ENCODE assay signal across 18 cellular contexts in genomic region chr13:94007072-94007471, GRCh38.
DNase-seq lines count a peak whose midpoint lies in the region; FAIRE-seq and TF ChIP-seq lines count a peak whose summit lies in the region.
"Had no signal": no experiment of that assay in that cellular context is flagged by ENCODE, and none has a peak within 500 bp of the region (broad histone marks: within the 10 kb centered on the region; RNA-seq: fewer than 3 reads in every experiment).

No MANE protein-coding gene starts in this region.

- no peaks in the 10 kb centered on the region for H3K9me3 ChIP-seq in HAP-1
- H3K9me3 ChIP-seq: BLaER1, Caco-2 had no signal

- no peaks in the 10 kb centered on the region for H3K36me3 ChIP-seq in HAP-1 (replicated peaks)
- H3K36me3 ChIP-seq: BLaER1 had no signal

- H3K4me1 Mint-ChIP-seq in glutamatergic neuron (ENCODE audit: low read depth, unreplicated experiment), result no peaks in the 10 kb centered on the region
- H3K4me1 Mint-ChIP-seq: B cell; CD4-positive, CD25-positive, alpha-beta regulatory T cell had no signal

- H3K4me3 ChIP-seq in HAP-1, result no peak overlapping the region
- H3K4me3 ChIP-seq: BLaER1 had no signal

- H3K27ac Mint-ChIP-seq in glutamatergic neuron (ENCODE audit: unreplicated experiment), result no peak overlapping the region
- H3K27ac Mint-ChIP-seq: B cell; CD4-positive, CD25-positive, alpha-beta regulatory T cell; CD8-positive, alpha-beta T cell; HFFc6 had no signal

- no peak overlapping the region for H3K4me3 Mint-ChIP-seq in glutamatergic neuron (ENCODE audit: unreplicated experiment)
- H3K4me3 Mint-ChIP-seq: B cell; CD4-positive, CD25-positive, alpha-beta regulatory T cell; CD8-positive, alpha-beta T cell; HFFc6 had no signal

- no peaks in the 10 kb centered on the region for H3K4me1 ChIP-seq in HAP-1
- H3K4me1 ChIP-seq: BLaER1, Caco-2 had no signal

- H3K27me3 ChIP-seq in HAP-1 (ENCODE audit: low read depth), result no peaks in the 10 kb centered on the region
- H3K27me3 ChIP-seq: BLaER1 had no signal

- H3K9me3 Mint-ChIP-seq in glutamatergic neuron (ENCODE audit: unreplicated experiment), result no peaks in the 10 kb centered on the region
- H3K9me3 Mint-ChIP-seq: CD4-positive, CD25-positive, alpha-beta regulatory T cell; CD8-positive, alpha-beta T cell; HFFc6 had no signal

- DNase-seq in H54 (ENCODE audit: insufficient read length, low spot score) (no peak), amniotic epithelial cell (ENCODE audit: low read depth) (peak; percentile 63), kidney tubule cell (ENCODE audit: low spot score) (peak; percentile 61), HAP-1 (ENCODE audit: low spot score in 2 of 2) (no peak), glutamatergic neuron (no peak), NCI-H748 treated with DMSO at 0.1 percent for 48 hours (lab: John Stamatoyannopoulos, UW) (no peak)
- DNase-seq: Caco-2; CD4-positive, CD25-positive, alpha-beta regulatory T cell; CD8-positive, alpha-beta T cell; DMS153; DND-41; GOT3; H7; HFFc6 had no signal

- in situ Hi-C loops in HAP-1 (cut with MboI; ENCODE audit: low sequenced_read_pairs), result no loop called here

- no peak for TF ChIP-seq POLR2A in H54 (IDR thresholded peaks at IDR 0.05; ENCODE audit: low read depth, low read length)

- FAIRE-seq in H54 (lab: Jason Lieb, UNC), result peak; percentile 62
- FAIRE-seq: G401.6, GM12892 had no signal

- H3K36me3 Mint-ChIP-seq in glutamatergic neuron (ENCODE audit: unreplicated experiment), result no peaks in the 10 kb centered on the region
- H3K36me3 Mint-ChIP-seq: CD4-positive, CD25-positive, alpha-beta regulatory T cell; CD8-positive, alpha-beta T cell had no signal

- no peak for TF ChIP-seq CTCF in glutamatergic neuron (IDR thresholded peaks at IDR 0.05; ENCODE audit: partially characterized antibody, unreplicated experiment)

- no peaks in the 10 kb centered on the region for H3K27me3 Mint-ChIP-seq in glutamatergic neuron (ENCODE audit: unreplicated experiment)
- H3K27me3 Mint-ChIP-seq: B cell; CD4-positive, CD25-positive, alpha-beta regulatory T cell had no signal

Comparison
In these comparisons a context has a peak if more than half of its experiments do, and no peak if none do; other contexts are left out.
1. DNase-seq: peak in amniotic epithelial cell (single experiment) and kidney tubule cell (single experiment); none in H54 (single experiment), HAP-1 (0 of 2), glutamatergic neuron (single experiment) and NCI-H748 treated with DMSO at 0.1 percent for 48 hours (single experiment).